In the genomic region with DNA sequence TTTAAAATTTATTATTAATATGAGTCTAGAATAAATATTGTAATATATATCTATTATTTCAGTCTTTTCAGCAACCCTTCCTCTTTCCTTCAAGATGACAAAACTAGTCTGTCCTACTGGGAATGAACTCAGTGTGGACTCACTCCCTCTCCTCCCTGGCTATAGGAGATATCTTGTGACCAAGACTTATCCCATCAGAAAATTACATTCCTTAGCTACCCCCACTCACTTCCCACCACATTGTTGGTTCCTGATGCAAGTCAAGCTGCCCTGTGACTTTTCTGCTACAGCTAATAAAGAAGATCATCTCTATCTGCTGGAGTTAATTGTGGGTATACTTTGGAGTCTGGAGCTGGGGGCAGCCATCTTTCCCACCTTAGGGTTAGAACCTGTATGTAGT, we compare ENCODE assay signal across 22 cellular contexts.
"Had no signal": no experiment of that assay in that cellular context is flagged by ENCODE, and none has a peak within 500 bp of the region (broad histone marks: within the 10 kb centered on the region; RNA-seq: fewer than 3 reads in every experiment).

No MANE protein-coding gene starts in this region.

- H3K4me1 ChIP-seq: ascending aorta, heart right ventricle, parathyroid adenoma, tibial artery had no signal

- H3K4me1 Mint-ChIP-seq: activated naive CD4-positive, alpha-beta T cell treated with anti-CD3 and anti-CD28 coated beads, Interleukin-2, amount 10 ng/mL, durations not matched to agents 7 days and 5 days; immature natural killer cell; natural killer cell had no signal

- H3K27me3 ChIP-seq: ascending aorta, heart right ventricle, neutrophil, tibial artery had no signal

- H3K4me3 ChIP-seq: ascending aorta, heart right ventricle, tibial artery had no signal

- DNase-seq: activated CD4-positive, alpha-beta T cell treated with anti-CD3 and anti-CD28 coated beads, Interleukin-2, amount 50 U/mL, for 1 hour; activated CD4-positive, CD25-positive, alpha-beta regulatory T cell treated with anti-CD3 and anti-CD28 coated beads, Interleukin-2, amount 50 U/mL, for 72 hours; activated CD8-positive, alpha-beta memory T cell treated with anti-CD3 and anti-CD28 coated beads, Interleukin-2, amount 50 U/mL, for 4 hours; activated effector memory CD4-positive, alpha-beta T cell treated with Interleukin-2 at 50 U/mL for 16 hours; activated naive CD4-positive, alpha-beta T cell treated with anti-CD3 and anti-CD28 coated beads, Interleukin-2, amount 10 ng/mL, durations not matched to agents 7 days and 5 days; activated T-cell treated with anti-CD3 and anti-CD28 coated beads, Interleukin-2, amount 50 U/mL, for 48 hours; cerebellar nuclear complex; cortex of kidney; effector CD4-positive, alpha-beta T cell; heart right ventricle; immature natural killer cell; natural killer cell; stimulated activated CD4-positive, alpha-beta T cell treated with anti-CD3 and anti-CD28 coated beads, Interleukin-2, amount 100 ng/mL, for 24 hours; stimulated activated naive CD4-positive, alpha-beta T cell treated with Interleukin-2 at 50 U/mL for 16 hours; tibial artery had no signal

- H3K36me3 ChIP-seq: ascending aorta, heart right ventricle, neutrophil, tibial artery had no signal

- H3K9me3 Mint-ChIP-seq: activated naive CD4-positive, alpha-beta T cell treated with anti-CD3 and anti-CD28 coated beads, Interleukin-2, amount 10 ng/mL, durations not matched to agents 7 days and 5 days; natural killer cell; T-helper 1 cell treated with Interleukin-12 subunit alpha and Interleukin-12 subunit beta and Interleukin-4 antibody, amounts not matched to agents 30 μg/mL and 1 μg/mL, for 36 hours had no signal

- H3K27ac Mint-ChIP-seq: activated naive CD4-positive, alpha-beta T cell treated with anti-CD3 and anti-CD28 coated beads, Interleukin-2, amount 10 ng/mL, durations not matched to agents 7 days and 5 days; immature natural killer cell; natural killer cell; T-helper 1 cell treated with Interleukin-12 subunit alpha and Interleukin-12 subunit beta and Interleukin-4 antibody, amounts not matched to agents 30 μg/mL and 1 μg/mL, for 36 hours had no signal

- H3K9me3 ChIP-seq: ascending aorta, heart right ventricle, neutrophil, tibial artery had no signal

- H3K36me3 Mint-ChIP-seq: activated naive CD4-positive, alpha-beta T cell treated with anti-CD3 and anti-CD28 coated beads, Interleukin-2, amount 10 ng/mL, durations not matched to agents 7 days and 5 days; immature natural killer cell; natural killer cell had no signal

- H3K27ac ChIP-seq: ascending aorta, heart right ventricle, neutrophil, parathyroid adenoma, tibial artery, VCaP had no signal

- ATAC-seq: esophagus mucosa, heart right ventricle, natural killer cell, sciatic nerve had no signal

- H3K4me3 Mint-ChIP-seq: activated naive CD4-positive, alpha-beta T cell treated with anti-CD3 and anti-CD28 coated beads, Interleukin-2, amount 10 ng/mL, durations not matched to agents 7 days and 5 days; immature natural killer cell; natural killer cell; T-helper 1 cell treated with Interleukin-12 subunit alpha and Interleukin-12 subunit beta and Interleukin-4 antibody, amounts not matched to agents 30 μg/mL and 1 μg/mL, for 36 hours had no signal
